ENCODE assay signal across 8 cellular contexts in the genomic region with DNA sequence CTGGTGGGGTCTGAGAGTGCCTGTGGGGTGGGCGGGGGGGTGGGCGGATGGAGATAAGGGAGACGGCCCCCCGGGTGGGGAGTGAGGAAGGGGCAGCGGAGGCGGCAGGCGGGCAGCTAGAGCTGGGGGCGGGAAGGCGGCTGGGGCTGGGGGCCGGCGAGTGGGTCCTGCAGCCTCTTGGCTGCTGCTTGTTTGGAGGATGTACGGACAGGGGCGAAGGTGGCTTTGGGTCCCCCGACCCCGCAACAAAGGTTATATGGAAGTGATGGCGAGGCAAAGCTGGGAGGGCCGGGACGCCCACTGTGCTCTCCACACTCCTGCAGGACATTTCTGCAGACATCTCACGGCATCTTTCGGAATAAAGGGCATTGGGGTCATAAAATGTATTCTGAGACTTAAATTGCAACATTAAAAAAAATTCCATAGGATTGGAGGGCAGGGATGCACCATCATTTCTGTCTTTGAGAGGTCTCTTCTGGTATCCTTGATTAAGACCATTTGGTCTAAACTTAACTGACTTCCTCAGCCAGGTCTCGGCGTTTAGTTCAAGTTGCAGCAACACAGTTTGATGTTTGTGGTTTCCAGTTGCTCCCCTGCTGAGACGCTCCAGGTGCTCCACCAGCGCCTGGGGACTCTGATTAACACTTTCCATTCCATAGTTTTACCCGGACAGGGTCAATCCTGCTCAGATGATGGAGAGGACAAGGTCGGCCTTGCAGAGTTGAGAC.
DNase-seq lines count a peak whose midpoint lies in the region; TF ChIP-seq lines count a peak whose summit lies in the region.

No MANE protein-coding gene starts in this region.

- H3K27me3 ChIP-seq in iPS-20b (ENCODE audit: insufficient read depth, low read length) (no peaks in the 10 kb centered on the region), skeletal muscle tissue (ENCODE audit: control insufficient read depth in 3 of 3, insufficient read depth in 3 of 3, low read length in 3 of 3) (no peaks in the 10 kb centered on the region)

- peak overlapping the region; percentile 72 for H3K4me3 ChIP-seq in iPS-20b (ENCODE audit: low read length)
- H3K4me3 ChIP-seq in skeletal muscle tissue (ENCODE audit: low read length in 3 of 3) = peak overlapping the region; percentile 73 to 83 (median 74)

- CTCF ChIA-PET in GM10248 (lab: Yijun Ruan, JAX) = interaction anchor here (1.2 to 3.7 kb wide), 5 partner anchors 8 to 426 kb away, joined by 3 to 24 read pairs (median 4); a partner anchor contains a TSS

- peak overlapping the region; percentile 94 for H3K27ac ChIP-seq in 22Rv1
- peak overlapping the region; percentile 30 for H3K27ac ChIP-seq in iPS-20b (ENCODE audit: low read length)
- H3K27ac ChIP-seq in skeletal muscle tissue (ENCODE audit: low read depth, low read length) = peak overlapping the region; percentile 29

- H3K4me1 ChIP-seq in iPS-20b (ENCODE audit: insufficient read depth, low read length) (peaks cover 57% of the 10 kb centered on the region), skeletal muscle tissue (ENCODE audit: control insufficient read depth in 3 of 3, insufficient read depth in 3 of 3, low read length in 3 of 3) (peaks cover 41 to 46% (median 42%) of the 10 kb centered on the region in 3 donors)

- TF ChIP-seq CTCF in 22Rv1 (IDR thresholded peaks at IDR 0.05) (no peak), GM10248 (IDR thresholded peaks at IDR 0.05; ENCODE audit: control extremely low read depth, extremely low read depth, low read depth, missing control alignments) (no peak)

- peak overlapping the region; percentile 79; the same call in 1 of the 2 replicates for H3K9ac ChIP-seq in iPS-20b (ENCODE audit: low read depth, low read length)
- H3K9ac ChIP-seq in skeletal muscle tissue (ENCODE audit: low read depth in 1 of 3, low read length in 3 of 3) = peak overlapping the region; percentile 58 to 82 (median 69)

- H3K9me3 ChIP-seq in iPS-20b (ENCODE audit: insufficient read depth, low read depth, low read length) = no peaks in the 10 kb centered on the region
- H3K9me3 ChIP-seq in skeletal muscle tissue (ENCODE audit: control insufficient read depth in 3 of 3, low read length in 3 of 3) = no peaks in the 10 kb centered on the region

- no peaks in the 10 kb centered on the region for H3K36me3 ChIP-seq in iPS-20b (ENCODE audit: insufficient read depth, low read depth, low read length)
- H3K36me3 ChIP-seq in skeletal muscle tissue (ENCODE audit: control insufficient read depth in 3 of 3, insufficient read depth in 3 of 3, low read length in 3 of 3) = no peaks in the 10 kb centered on the region

- POLR2A ChIA-PET in GM10248 (lab: Yijun Ruan, JAX) = interaction anchor here (0.7 to 1.4 kb wide), 3 partner anchors 73 to 603 kb away, joined by 4 to 9 read pairs (median 6); a partner anchor contains a TSS

- DNase-seq in GM10248 (ENCODE audit: extremely low spot score) (peak; percentile 34), NCI-H524 (lab: John Stamatoyannopoulos, UW) (peak; percentile 82), astrocyte of the hippocampus (ENCODE audit: low read depth, low spot score) (peak; percentile 77), NCI-H1930 (lab: John Stamatoyannopoulos, UW) (no peak)
- DNase-seq in stimulated activated CD4-positive, alpha-beta T cell treated with anti-CD3 and anti-CD28 coated beads, Interleukin-4, amount 100 ng/mL, for 24 hours = no peak

Comparison
In these comparisons a context has a peak if more than half of its experiments do, and no peak if none do; other contexts are left out.
1. H3K27ac ChIP-seq: peak in every context shown above with its lines; median percentile 94 in 22Rv1; 30 in iPS-20b; 29 in skeletal muscle tissue.
2. DNase-seq: peak in GM10248 (single experiment), NCI-H524 (2 of 2) and astrocyte of the hippocampus (single experiment); none in NCI-H1930 (0 of 2) and stimulated activated CD4-positive, alpha-beta T cell treated with anti-CD3 and anti-CD28 coated beads, Interleukin-4, amount 100 ng/mL, for 24 hours (single experiment).